Comparison of ENCODE assay signal across 8 cellular contexts in genomic region chr1:155093938-155094621, GRCh38. TPM values are rescaled to one million over a fixed set of nuclear protein-coding genes. Genes with fewer than 3 reads are reported as not detected.
DNase-seq lines count a peak whose midpoint lies in the region; ATAC-seq, FAIRE-seq and TF ChIP-seq lines count a peak whose summit lies in the region.

No MANE protein-coding gene starts in this region.

- in situ Hi-C loops in ACHN (cut with HindIII; ENCODE audit: low pct_ligation_motif_present, low pct_unique_long_range_greater_than_20kb, low sequenced_read_pairs): no loop called here

- WGBS in right lobe of liver (ENCODE audit: insufficient coverage, low coverage, low lambda C conversion rate, missing lambda C conversion rate): 19% methylated on average over 11 of the region's 12 CpGs

- TF ChIP-seq CTCF in breast epithelium (IDR thresholded peaks at IDR 0.05) (peak in 2 of 3 donors; percentile 41 to 47), right lobe of liver (IDR thresholded peaks at IDR 0.05) (peak in 3 of 4 donors; percentile 40 to 62 (median 50)), uterus (IDR thresholded peaks at IDR 0.05) (peak in 3 of 4 experiments; percentile 52 to 55 (median 55))

- no peak overlapping the region for H3K4me3 ChIP-seq in breast epithelium
- no peak overlapping the region for H3K4me3 ChIP-seq in right lobe of liver
- no peak overlapping the region for H3K4me3 ChIP-seq in uterus

- H3K9me3 ChIP-seq in breast epithelium (no peaks in the 10 kb centered on the region), right lobe of liver (no peaks in the 10 kb centered on the region), uterus (no peaks in the 10 kb centered on the region)

- ATAC-seq in right lobe of liver (peak; percentile 37 to 55 (median 50)), HG03095 (IDR thresholded peaks at IDR 0.05; ENCODE audit: unreplicated experiment) (no peak)

- intact Hi-C loops in breast epithelium (cut with DNase I; ENCODE audit: low total_unique reads) (loop anchor here (2.0 to 5.0 kb wide), 2 partner anchors 53 to 73 kb away; no protein-coding TSS in a partner anchor), right lobe of liver (cut with DNase I) (loop anchor here (5.0 kb wide), 1 partner anchor 73 kb away; no protein-coding TSS in a partner anchor), uterus (cut with DNase I; ENCODE audit: low total_unique reads) (loop anchor here (2.0 kb wide), 1 partner anchor 77 kb away; no protein-coding TSS in a partner anchor)

- H3K4me1 ChIP-seq in breast epithelium (peaks cover 0 to 10% of the 10 kb centered on the region in 2 donors), right lobe of liver (peaks cover 0 to 25% (median 11%) of the 10 kb centered on the region in 4 donors), uterus (peaks cover 4 to 5% of the 10 kb centered on the region in 2 donors)

- peak overlapping the region; percentile 60 to 79 for H3K27ac ChIP-seq in breast epithelium
- H3K27ac ChIP-seq in right lobe of liver: peak overlapping the region; percentile 55 to 76 (median 66)
- H3K27ac ChIP-seq in uterus: peak overlapping the region; percentile 64 to 76

- H3K36me3 ChIP-seq in breast epithelium (no peaks in the 10 kb centered on the region), right lobe of liver (no peaks in the 10 kb centered on the region), uterus (no peaks in the 10 kb centered on the region)

- H3K27me3 ChIP-seq in breast epithelium: no peaks in the 10 kb centered on the region
- no peaks in the 10 kb centered on the region for H3K27me3 ChIP-seq in right lobe of liver
- no peaks in the 10 kb centered on the region for H3K27me3 ChIP-seq in uterus

- TF ChIP-seq POLR2A in GM12891 (IDR thresholded peaks at IDR 0.05; ENCODE audit: low read depth, low read length) (no peak), breast epithelium (IDR thresholded peaks at IDR 0.05) (no peak), right lobe of liver (IDR thresholded peaks at IDR 0.05) (no peak), uterus (IDR thresholded peaks at IDR 0.05) (no peak)

- FAIRE-seq in GM12891 (lab: Jason Lieb, UNC): peak; percentile 31

- DNase-seq in ACHN (peak; percentile 52), GM12891 (ENCODE audit: insufficient read length, low spot score) (no peak), NCI-H748 treated with DMSO at 0.1 percent for 48 hours (lab: John Stamatoyannopoulos, UW) (peak; percentile 76), breast epithelium (ENCODE audit: low spot score in 2 of 2) (no peak), right lobe of liver (peak in 2 of 3 donors; percentile 51 to 59), uterus (peak; percentile 54 to 72), NCI-H1048 (lab: John Stamatoyannopoulos, UW) (no peak)

TF ChIP-seq in GM12891, 5 proteins besides CTCF, POLR2A, EP300 and RAD21:
- TF ChIP-seq PAX5 (IDR thresholded peaks at IDR 0.05; ENCODE audit: insufficient read depth, low read length, severe bottlenecking) (no peak), POLR2AphosphoS5 (IDR thresholded peaks at IDR 0.05; ENCODE audit: low read depth, low read length) (no peak), TAF1 (IDR thresholded peaks at IDR 0.05; ENCODE audit: low read depth, low read length) (no peak), SPI1 (IDR thresholded peaks at IDR 0.05; ENCODE audit: low read depth, low read length) (no peak), POU2F2 (IDR thresholded peaks at IDR 0.05; ENCODE audit: low read depth, low read length) (no peak)
TF ChIP-seq in GM12891: peak in this region for 0.

RNA-seq across cellular contexts. Expression of gene EFNA3, which starts 15.4 kb away (rescaled TPM):
- 1.7 TPM for polyA plus RNA-seq in GM12891 (2012; ENCODE audit: low read depth, missing spikeins)
- total RNA-seq in breast epithelium (1 to 10 TPM; 1.6 to 7.2 (median 6.6) TPM), right lobe of liver (1 to 10 TPM in 4 of 6 experiments, under 1 TPM in 2; 0.26 to 4.0 (median 2.5) TPM), uterus (1 to 10 TPM in 3 of 4 donors, not detected in 1; 3.2 to 7.6 (median 3.3) TPM)

RNA-seq across cellular contexts. Expression of gene EFNA4, which starts 30.5 kb away (rescaled TPM):
- 3.2 TPM for polyA plus RNA-seq in GM12891 (2012; ENCODE audit: low read depth, missing spikeins)
- total RNA-seq in breast epithelium (10 to 100 TPM in 2 of 3 donors, 1 to 10 TPM in 1; 4.8 to 26.6 (median 23.9) TPM), right lobe of liver (1 to 10 TPM; 2.3 to 6.4 (median 3.0) TPM), uterus (1 to 10 TPM in 2 of 4 donors, not detected in 2; 8.0 to 8.4 TPM)

RNA-seq across cellular contexts. Expression of gene EFNA1, which starts 33.6 kb away (rescaled TPM):
- 0.45 TPM for polyA plus RNA-seq in GM12891 (2012; ENCODE audit: low read depth, missing spikeins)
- 100 to 1,000 TPM in 2 of 3 donors, 10 to 100 TPM in 1; 18.7 to 163 (median 120) TPM for total RNA-seq in breast epithelium
- total RNA-seq in right lobe of liver: 100 to 1,000 TPM in 5 of 6 experiments, 10 to 100 TPM in 1; 87.5 to 419 (median 196) TPM
- 10 to 100 TPM; 22.3 to 58.5 (median 36.5) TPM for total RNA-seq in uterus

RNA-seq across cellular contexts. Expression of gene SLC50A1, which starts 41.6 kb away (rescaled TPM):
- polyA plus RNA-seq in GM12891 (2012; ENCODE audit: low read depth, missing spikeins): 31.8 TPM
- total RNA-seq in breast epithelium (10 to 100 TPM; 25.0 to 32.4 (median 28.5) TPM), right lobe of liver (10 to 100 TPM; 16.2 to 28.1 (median 24.4) TPM), uterus (10 to 100 TPM in 3 of 4 donors, under 1 TPM in 1; 0.26 to 24.0 (median 21.8) TPM)

RNA-seq across cellular contexts. Expression of gene ADAM15, which starts 43.0 kb away (rescaled TPM):
- polyA plus RNA-seq in GM12891 (2012; ENCODE audit: low read depth, missing spikeins): 8.9 TPM
- 100 to 1,000 TPM in 2 of 3 donors, 10 to 100 TPM in 1; 97.8 to 155 (median 109) TPM for total RNA-seq in breast epithelium
- 10 to 100 TPM; 16.2 to 33.9 (median 26.4) TPM for total RNA-seq in right lobe of liver
- total RNA-seq in uterus: 100 to 1,000 TPM in 3 of 4 donors, 10 to 100 TPM in 1; 58.6 to 270 (median 153) TPM

Comparison
In these comparisons a context has a peak if more than half of its experiments do, and no peak if none do; other contexts are left out.
1. DNase-seq: peak in ACHN (single experiment), NCI-H748 treated with DMSO at 0.1 percent for 48 hours (single experiment), right lobe of liver (2 of 3) and uterus (2 of 2); none in GM12891 (single experiment), breast epithelium (0 of 2) and NCI-H1048 (single experiment).
2. Peak in every context shown above with its lines, with median percentiles within 50 percentile points of each other: H3K27ac ChIP-seq and CTCF ChIP-seq.